28 cellular contexts compared by ENCODE assay signal in genomic region chr15:95968856-95969255, GRCh38.
"Had no signal": no experiment of that assay in that cellular context is flagged by ENCODE, and none has a peak within 500 bp of the region (broad histone marks: within the 10 kb centered on the region; RNA-seq: fewer than 3 reads in every experiment).

No MANE protein-coding gene starts in this region.

- FAIRE-seq: urothelium cell line had no signal

- H3K36me3 Mint-ChIP-seq: stimulated activated effector memory CD8-positive, alpha-beta T cell treated with anti-CD3 and anti-CD28 coated beads, Interleukin-12 subunit alpha, Interleukin-12 subunit beta, amount 100 ng/mL, for 72 hours; stimulated activated memory B cell treated with anti-CD40 and anti-IgM and Interleukin-4, amounts not matched to agents 10 μg/mL and 1 μg/mL and 100 μg/mL, for 72 hours; stimulated activated naive B cell treated with anti-CD40 and anti-IgM and Interleukin-4, amounts not matched to agents 10 μg/mL and 1 μg/mL and 100 μg/mL, for 72 hours; type B pancreatic cell had no signal

- H3K4me1 Mint-ChIP-seq: stimulated activated effector memory CD8-positive, alpha-beta T cell treated with anti-CD3 and anti-CD28 coated beads, Interleukin-12 subunit alpha, Interleukin-12 subunit beta, amount 100 ng/mL, for 72 hours; stimulated activated naive CD8-positive, alpha-beta T cell treated with anti-CD3 and anti-CD28 coated beads, Interleukin-15, amount 100 ng/mL, for 72 hours had no signal

- H3K4me3 Mint-ChIP-seq: stimulated activated effector memory CD8-positive, alpha-beta T cell treated with anti-CD3 and anti-CD28 coated beads, Interleukin-12 subunit alpha, Interleukin-12 subunit beta, amount 100 ng/mL, for 72 hours; stimulated activated memory B cell treated with anti-CD40 and anti-IgM and Interleukin-4, amounts not matched to agents 10 μg/mL and 1 μg/mL and 100 μg/mL, for 72 hours; stimulated activated naive B cell treated with anti-CD40 and anti-IgM and Interleukin-4, amounts not matched to agents 10 μg/mL and 1 μg/mL and 100 μg/mL, for 72 hours; stimulated activated naive CD8-positive, alpha-beta T cell treated with anti-CD3 and anti-CD28 coated beads, Interleukin-15, amount 100 ng/mL, for 72 hours; stimulated activated naive CD8-positive, alpha-beta T cell treated with anti-CD3 and anti-CD28 coated beads, Interleukin-15, Interleukin-2, amounts not matched to agents 100 ng/mL and 50 ng/mL, for 24 hours; type B pancreatic cell had no signal

- H3K27ac ChIP-seq: stomach, suprapubic skin, testis, thoracic aorta, thyroid gland, tibial artery, tibial nerve, transverse colon, upper lobe of left lung, upper lobe of right lung, uterus, vagina had no signal

- H3K27me3 ChIP-seq: stomach, suprapubic skin, testis, thyroid gland, tibial artery, tibial nerve, transverse colon, upper lobe of left lung, upper lobe of right lung, uterus, vagina had no signal

- H3K4me3 ChIP-seq: stomach, suprapubic skin, testis, thoracic aorta, thyroid gland, tibial artery, tibial nerve, transverse colon, upper lobe of left lung, upper lobe of right lung, uterus, vagina had no signal

- H3K36me3 ChIP-seq: stomach, suprapubic skin, thoracic aorta, thyroid gland, tibial artery, tibial nerve, transverse colon, upper lobe of left lung, upper lobe of right lung, uterus, vagina had no signal

- DNase-seq: stimulated activated CD4-positive, alpha-beta T cell treated with anti-CD3 and anti-CD28 coated beads, Interleukin-2, amount 100 ng/mL, for 48 hours; stimulated activated CD4-positive, alpha-beta T cell treated with anti-CD3 and anti-CD28 coated beads, Interleukin-4, amount 100 ng/mL, for 1 hour; stimulated activated CD4-positive, alpha-beta T cell treated with anti-CD3 and anti-CD28 coated beads, Interleukin-4, amount 100 ng/mL, for 24 hours; stimulated activated CD4-positive, alpha-beta T cell treated with anti-CD3 and anti-CD28 coated beads, Interleukin-4, amount 100 ng/mL, for 4 hours; stimulated activated CD8-positive, alpha-beta memory T cell treated with anti-CD3 and anti-CD28 coated beads, Interleukin-4, amount 100 ng/mL, for 48 hours; stimulated activated naive B cell treated with anti-CD40 and anti-IgM and Interleukin-4, amounts not matched to agents 10 μg/mL and 1 μg/mL and 100 μg/mL, for 72 hours; stimulated activated naive CD4-positive, alpha-beta T cell; stimulated activated naive CD8-positive, alpha-beta T cell treated with anti-CD3 and anti-CD28 coated beads, Interleukin-15, amount 100 ng/mL, for 72 hours; stimulated activated naive CD8-positive, alpha-beta T cell treated with anti-CD3 and anti-CD28 coated beads, Interleukin-15, Interleukin-2, amounts not matched to agents 100 U/mL and 50 U/mL, for 24 hours; stomach; substantia nigra; testis; thyroid gland; tibial artery; transverse colon; trophoblast cell; upper lobe of left lung; upper lobe of right lung; uterus had no signal

- H3K27ac Mint-ChIP-seq: stimulated activated effector memory CD8-positive, alpha-beta T cell treated with anti-CD3 and anti-CD28 coated beads, Interleukin-12 subunit alpha, Interleukin-12 subunit beta, amount 100 ng/mL, for 72 hours; stimulated activated memory B cell treated with anti-CD40 and anti-IgM and Interleukin-4, amounts not matched to agents 10 μg/mL and 1 μg/mL and 100 μg/mL, for 72 hours; stimulated activated naive B cell treated with anti-CD40 and anti-IgM and Interleukin-4, amounts not matched to agents 10 μg/mL and 1 μg/mL and 100 μg/mL, for 72 hours; stimulated activated naive CD8-positive, alpha-beta T cell treated with anti-CD3 and anti-CD28 coated beads, Interleukin-15, amount 100 ng/mL, for 72 hours; stimulated activated naive CD8-positive, alpha-beta T cell treated with anti-CD3 and anti-CD28 coated beads, Interleukin-15, Interleukin-2, amounts not matched to agents 100 ng/mL and 50 ng/mL, for 24 hours; type B pancreatic cell had no signal

- H3K9me3 ChIP-seq: suprapubic skin, testis, thoracic aorta, thyroid gland, tibial artery, transverse colon, upper lobe of left lung, upper lobe of right lung, uterus, vagina had no signal

- H3K9me3 Mint-ChIP-seq: stimulated activated effector memory CD8-positive, alpha-beta T cell treated with anti-CD3 and anti-CD28 coated beads, Interleukin-12 subunit alpha, Interleukin-12 subunit beta, amount 100 ng/mL, for 72 hours; stimulated activated naive CD8-positive, alpha-beta T cell treated with anti-CD3 and anti-CD28 coated beads, Interleukin-15, amount 100 ng/mL, for 72 hours; type B pancreatic cell had no signal

- ATAC-seq: stimulated activated effector memory CD8-positive, alpha-beta T cell treated with anti-CD3 and anti-CD28 coated beads, Interleukin-12 subunit alpha, Interleukin-12 subunit beta, amount 100 ng/mL, for 72 hours; stimulated activated memory B cell treated with anti-CD40 and anti-IgM and Interleukin-4, amounts not matched to agents 10 μg/mL and 1 μg/mL and 100 μg/mL, for 72 hours; stimulated activated naive B cell treated with anti-CD40 and anti-IgM and Interleukin-4, amounts not matched to agents 10 μg/mL and 1 μg/mL and 100 μg/mL, for 72 hours; stimulated activated naive CD8-positive, alpha-beta T cell treated with anti-CD3 and anti-CD28 coated beads, Interleukin-15, amount 100 ng/mL, for 72 hours; stimulated activated naive CD8-positive, alpha-beta T cell treated with anti-CD3 and anti-CD28 coated beads, Interleukin-15, Interleukin-2, amounts not matched to agents 100 U/mL and 50 U/mL, for 24 hours; upper lobe of right lung had no signal

- H3K4me1 ChIP-seq: testis, thyroid gland, transverse colon, upper lobe of left lung, uterus, vagina had no signal

- H3K27me3 Mint-ChIP-seq: stimulated activated memory B cell treated with anti-CD40 and anti-IgM and Interleukin-4, amounts not matched to agents 10 μg/mL and 1 μg/mL and 100 μg/mL, for 72 hours; type B pancreatic cell had no signal
